Comparison of ENCODE assay signal across 1 cellular context in genomic region chr9:109289186-109289585, GRCh38.
TF ChIP-seq lines count a peak whose summit lies in the region.

No MANE protein-coding gene starts in this region.

TF ChIP-seq in K562, 482 proteins besides CTCF, POLR2A, EP300 and RAD21:
- TF ChIP-seq, protein P1, sequence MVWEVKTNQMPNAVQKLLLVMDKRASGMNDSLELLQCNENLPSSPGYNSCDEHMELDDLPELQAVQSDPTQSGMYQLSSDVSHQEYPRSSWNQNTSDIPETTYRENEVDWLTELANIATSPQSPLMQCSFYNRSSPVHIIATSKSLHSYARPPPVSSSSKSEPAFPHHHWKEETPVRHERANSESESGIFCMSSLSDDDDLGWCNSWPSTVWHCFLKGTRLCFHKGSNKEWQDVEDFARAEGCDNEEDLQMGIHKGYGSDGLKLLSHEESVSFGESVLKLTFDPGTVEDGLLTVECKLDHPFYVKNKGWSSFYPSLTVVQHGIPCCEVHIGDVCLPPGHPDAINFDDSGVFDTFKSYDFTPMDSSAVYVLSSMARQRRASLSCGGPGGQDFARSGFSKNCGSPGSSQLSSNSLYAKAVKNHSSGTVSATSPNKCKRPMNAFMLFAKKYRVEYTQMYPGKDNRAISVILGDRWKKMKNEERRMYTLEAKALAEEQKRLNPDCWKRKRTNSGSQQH (CRISPR knock-in tag; IDR thresholded peaks at IDR 0.05): no peak
- TF ChIP-seq, protein P2, sequence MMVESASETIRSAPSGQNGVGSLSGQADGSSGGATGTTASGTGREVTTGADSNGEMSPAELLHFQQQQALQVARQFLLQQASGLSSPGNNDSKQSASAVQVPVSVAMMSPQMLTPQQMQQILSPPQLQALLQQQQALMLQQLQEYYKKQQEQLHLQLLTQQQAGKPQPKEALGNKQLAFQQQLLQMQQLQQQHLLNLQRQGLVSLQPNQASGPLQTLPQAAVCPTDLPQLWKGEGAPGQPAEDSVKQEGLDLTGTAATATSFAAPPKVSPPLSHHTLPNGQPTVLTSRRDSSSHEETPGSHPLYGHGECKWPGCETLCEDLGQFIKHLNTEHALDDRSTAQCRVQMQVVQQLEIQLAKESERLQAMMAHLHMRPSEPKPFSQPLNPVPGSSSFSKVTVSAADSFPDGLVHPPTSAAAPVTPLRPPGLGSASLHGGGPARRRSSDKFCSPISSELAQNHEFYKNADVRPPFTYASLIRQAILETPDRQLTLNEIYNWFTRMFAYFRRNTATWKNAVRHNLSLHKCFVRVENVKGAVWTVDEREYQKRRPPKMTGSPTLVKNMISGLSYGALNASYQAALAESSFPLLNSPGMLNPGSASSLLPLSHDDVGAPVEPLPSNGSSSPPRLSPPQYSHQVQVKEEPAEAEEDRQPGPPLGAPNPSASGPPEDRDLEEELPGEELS (CRISPR knock-in tag; IDR thresholded peaks at IDR 0.05; ENCODE audit: borderline replicate concordance): no peak
- TF ChIP-seq MTF1 (CRISPR knock-in tag; IDR thresholded peaks at IDR 0.05; ENCODE audit: borderline replicate concordance): no peak
- no peak for TF ChIP-seq HNRNPK (IDR thresholded peaks at IDR 0.05; ENCODE audit: low read depth, low read length, poor library complexity, severe bottlenecking)
- no peak for TF ChIP-seq ZNF133 (CRISPR knock-in tag; IDR thresholded peaks at IDR 0.05)
- no peak for TF ChIP-seq MAFG (tag; conservative IDR thresholded peaks at IDR 0.05)
- no peak for TF ChIP-seq ZNF197 (CRISPR knock-in tag; IDR thresholded peaks at IDR 0.05; ENCODE audit: low read depth)
- TF ChIP-seq RHOXF2B (CRISPR knock-in tag; conservative IDR thresholded peaks at IDR 0.05): no peak
- TF ChIP-seq SMARCE1 (IDR thresholded peaks at IDR 0.05): no peak
- TF ChIP-seq, protein P3, sequence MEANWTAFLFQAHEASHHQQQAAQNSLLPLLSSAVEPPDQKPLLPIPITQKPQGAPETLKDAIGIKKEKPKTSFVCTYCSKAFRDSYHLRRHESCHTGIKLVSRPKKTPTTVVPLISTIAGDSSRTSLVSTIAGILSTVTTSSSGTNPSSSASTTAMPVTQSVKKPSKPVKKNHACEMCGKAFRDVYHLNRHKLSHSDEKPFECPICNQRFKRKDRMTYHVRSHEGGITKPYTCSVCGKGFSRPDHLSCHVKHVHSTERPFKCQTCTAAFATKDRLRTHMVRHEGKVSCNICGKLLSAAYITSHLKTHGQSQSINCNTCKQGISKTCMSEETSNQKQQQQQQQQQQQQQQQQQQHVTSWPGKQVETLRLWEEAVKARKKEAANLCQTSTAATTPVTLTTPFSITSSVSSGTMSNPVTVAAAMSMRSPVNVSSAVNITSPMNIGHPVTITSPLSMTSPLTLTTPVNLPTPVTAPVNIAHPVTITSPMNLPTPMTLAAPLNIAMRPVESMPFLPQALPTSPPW (CRISPR knock-in tag; IDR thresholded peaks at IDR 0.05): no peak
- TF ChIP-seq CCAR2 (IDR thresholded peaks at IDR 0.05; ENCODE audit: low read depth, low read length): no peak
- TF ChIP-seq ETV6 (IDR thresholded peaks at IDR 0.05; ENCODE audit: borderline replicate concordance in 1 of 2, low read depth in 2 of 2, low read length in 1 of 2): no peak
- no peak for TF ChIP-seq ETV6 (CRISPR knock-in tag; IDR thresholded peaks at IDR 0.05; ENCODE audit: borderline replicate concordance)
- no peak for TF ChIP-seq ZFP91 (CRISPR knock-in tag; IDR thresholded peaks at IDR 0.05)
- TF ChIP-seq ZNF263 (CRISPR knock-in tag; IDR thresholded peaks at IDR 0.05; ENCODE audit: borderline replicate concordance): no peak
- TF ChIP-seq MAFF (IDR thresholded peaks at IDR 0.05; ENCODE audit: low read length): no peak
- no peak for TF ChIP-seq NONO (IDR thresholded peaks at IDR 0.05; ENCODE audit: low read depth in 2 of 2, low read length in 1 of 2)
- no peak for TF ChIP-seq MEF2A (IDR thresholded peaks at IDR 0.05; ENCODE audit: control insufficient read depth, low read depth, low read length)
- TF ChIP-seq EZH2 (IDR thresholded peaks at IDR 0.05; ENCODE audit: borderline replicate concordance, low read depth, low read length): no peak
- no peak for TF ChIP-seq ZKSCAN1 (IDR thresholded peaks at IDR 0.05; ENCODE audit: low read depth, low read length)
